In the genomic region with DNA sequence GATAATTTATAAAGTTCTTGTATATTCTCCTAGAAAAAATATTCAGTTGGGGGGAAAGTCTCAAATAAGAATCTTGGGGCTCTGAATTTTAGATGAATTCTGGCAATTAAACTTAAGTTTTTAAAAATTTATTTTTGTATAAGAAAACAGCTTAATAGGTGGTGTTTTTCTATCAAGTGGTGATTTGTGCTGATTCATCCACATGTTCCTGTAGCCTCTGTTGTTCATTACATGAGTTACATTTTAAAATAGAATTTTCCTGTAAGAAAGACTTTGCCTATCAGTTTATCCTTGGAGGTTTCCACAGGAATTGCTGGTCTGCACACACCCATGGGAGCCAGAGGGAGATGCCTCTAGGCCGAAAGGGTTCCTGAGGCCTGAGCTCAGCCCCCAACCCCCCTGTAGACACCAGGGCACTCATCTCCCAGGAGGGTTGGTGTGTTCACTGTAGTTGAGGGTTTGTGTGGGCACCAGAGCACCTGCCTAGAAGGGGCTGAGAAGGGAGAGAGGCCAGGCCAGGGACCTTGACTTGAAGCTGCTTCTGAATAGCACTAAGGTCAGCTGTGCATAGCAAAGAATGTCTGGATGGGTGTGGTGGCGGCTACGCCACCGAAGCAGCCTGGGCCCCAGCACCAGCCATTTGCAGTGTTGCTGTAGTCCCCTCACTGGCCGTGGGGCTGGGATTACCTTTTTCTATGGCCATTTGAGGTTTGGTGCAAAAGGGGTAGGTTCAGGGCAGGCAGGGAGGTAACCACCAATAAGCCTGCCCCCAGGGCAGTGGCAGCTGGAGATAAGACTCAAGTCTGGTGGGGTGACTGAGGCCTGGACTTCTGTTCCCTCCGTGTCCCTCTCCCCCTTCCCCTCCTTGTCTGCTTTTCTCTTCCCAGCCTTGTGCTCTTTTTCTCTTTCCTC, we compare ENCODE assay signal across 1 cellular context.
TF ChIP-seq lines count a peak whose summit lies in the region.

No MANE protein-coding gene starts in this region.

TF ChIP-seq in K562, 482 proteins besides CTCF, POLR2A, EP300 and RAD21 (continued from another document and continues in another):
- TF ChIP-seq, protein P1, sequence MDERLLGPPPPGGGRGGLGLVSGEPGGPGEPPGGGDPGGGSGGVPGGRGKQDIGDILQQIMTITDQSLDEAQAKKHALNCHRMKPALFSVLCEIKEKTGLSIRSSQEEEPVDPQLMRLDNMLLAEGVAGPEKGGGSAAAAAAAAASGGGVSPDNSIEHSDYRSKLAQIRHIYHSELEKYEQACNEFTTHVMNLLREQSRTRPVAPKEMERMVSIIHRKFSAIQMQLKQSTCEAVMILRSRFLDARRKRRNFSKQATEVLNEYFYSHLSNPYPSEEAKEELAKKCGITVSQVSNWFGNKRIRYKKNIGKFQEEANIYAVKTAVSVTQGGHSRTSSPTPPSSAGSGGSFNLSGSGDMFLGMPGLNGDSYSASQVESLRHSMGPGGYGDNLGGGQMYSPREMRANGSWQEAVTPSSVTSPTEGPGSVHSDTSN (CRISPR knock-in tag; IDR thresholded peaks at IDR 0.05; ENCODE audit: low read depth) = no peak
- TF ChIP-seq, protein P1 (tag; conservative IDR thresholded peaks at IDR 0.05; ENCODE audit: low read depth) = no peak
- TF ChIP-seq DMBX1 (CRISPR knock-in tag; IDR thresholded peaks at IDR 0.05; ENCODE audit: borderline replicate concordance) = peak; percentile 78; the same call in 1 of the 2 replicates
- TF ChIP-seq ASH1L (IDR thresholded peaks at IDR 0.05; ENCODE audit: borderline replicate concordance, low read depth, partially characterized antibody) = peak; percentile 33
- peak; percentile 84 for TF ChIP-seq MAFG (tag; conservative IDR thresholded peaks at IDR 0.05)
- TF ChIP-seq, protein P2, sequence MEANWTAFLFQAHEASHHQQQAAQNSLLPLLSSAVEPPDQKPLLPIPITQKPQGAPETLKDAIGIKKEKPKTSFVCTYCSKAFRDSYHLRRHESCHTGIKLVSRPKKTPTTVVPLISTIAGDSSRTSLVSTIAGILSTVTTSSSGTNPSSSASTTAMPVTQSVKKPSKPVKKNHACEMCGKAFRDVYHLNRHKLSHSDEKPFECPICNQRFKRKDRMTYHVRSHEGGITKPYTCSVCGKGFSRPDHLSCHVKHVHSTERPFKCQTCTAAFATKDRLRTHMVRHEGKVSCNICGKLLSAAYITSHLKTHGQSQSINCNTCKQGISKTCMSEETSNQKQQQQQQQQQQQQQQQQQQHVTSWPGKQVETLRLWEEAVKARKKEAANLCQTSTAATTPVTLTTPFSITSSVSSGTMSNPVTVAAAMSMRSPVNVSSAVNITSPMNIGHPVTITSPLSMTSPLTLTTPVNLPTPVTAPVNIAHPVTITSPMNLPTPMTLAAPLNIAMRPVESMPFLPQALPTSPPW (CRISPR knock-in tag; IDR thresholded peaks at IDR 0.05) = peak; percentile 43
- TF ChIP-seq TEAD4 (IDR thresholded peaks at IDR 0.05; ENCODE audit: low read length) = peak; percentile 29; the same call in 1 of the 2 replicates
- TF ChIP-seq TEAD4 (CRISPR knock-in tag; IDR thresholded peaks at IDR 0.05; ENCODE audit: borderline replicate concordance) = no peak
- no peak for TF ChIP-seq BCL6 (CRISPR knock-in tag; IDR thresholded peaks at IDR 0.05)
- peak; percentile 20; the same call in 1 of the 2 replicates for TF ChIP-seq MAFK (IDR thresholded peaks at IDR 0.05; ENCODE audit: low read length)
- TF ChIP-seq ESRRB (CRISPR knock-in tag; IDR thresholded peaks at IDR 0.05; ENCODE audit: borderline replicate concordance) = no peak
- TF ChIP-seq NCOA2 (IDR thresholded peaks at IDR 0.05; ENCODE audit: partially characterized antibody in 2 of 2) = no peak
- TF ChIP-seq LCOR (CRISPR knock-in tag; IDR thresholded peaks at IDR 0.05) = no peak
- TF ChIP-seq, protein P3, sequence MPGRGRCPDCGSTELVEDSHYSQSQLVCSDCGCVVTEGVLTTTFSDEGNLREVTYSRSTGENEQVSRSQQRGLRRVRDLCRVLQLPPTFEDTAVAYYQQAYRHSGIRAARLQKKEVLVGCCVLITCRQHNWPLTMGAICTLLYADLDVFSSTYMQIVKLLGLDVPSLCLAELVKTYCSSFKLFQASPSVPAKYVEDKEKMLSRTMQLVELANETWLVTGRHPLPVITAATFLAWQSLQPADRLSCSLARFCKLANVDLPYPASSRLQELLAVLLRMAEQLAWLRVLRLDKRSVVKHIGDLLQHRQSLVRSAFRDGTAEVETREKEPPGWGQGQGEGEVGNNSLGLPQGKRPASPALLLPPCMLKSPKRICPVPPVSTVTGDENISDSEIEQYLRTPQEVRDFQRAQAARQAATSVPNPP (IDR thresholded peaks at IDR 0.05; ENCODE audit: borderline replicate concordance, insufficient read depth, insufficient read length) = no peak
- TF ChIP-seq POLR2AphosphoS5 (IDR thresholded peaks at IDR 0.05; ENCODE audit: control insufficient read depth, insufficient read depth, low read depth, low read length) = peak; percentile 38; the same call in 1 of the 2 replicates
- peak; percentile 29 for TF ChIP-seq BRD9 (IDR thresholded peaks at IDR 0.05; ENCODE audit: low read depth, partially characterized antibody)
- 0 out of 2 replicates have a peak, but pooled peaks have one; percentile 22 for TF ChIP-seq ZNF696 (CRISPR knock-in tag; conservative IDR thresholded peaks at IDR 0.05)
- no peak for TF ChIP-seq ZNF79 (CRISPR knock-in tag; IDR thresholded peaks at IDR 0.05; ENCODE audit: low read depth)
- 0 out of 2 replicates have a peak, but pooled peaks have one; percentile 42 for TF ChIP-seq LARP7 (IDR thresholded peaks at IDR 0.05)
- peak; percentile 85 for TF ChIP-seq ARID1B (IDR thresholded peaks at IDR 0.05)
- peak; percentile 84 for TF ChIP-seq C11orf30 (IDR thresholded peaks at IDR 0.05; ENCODE audit: low read depth)
- TF ChIP-seq, protein P4, sequence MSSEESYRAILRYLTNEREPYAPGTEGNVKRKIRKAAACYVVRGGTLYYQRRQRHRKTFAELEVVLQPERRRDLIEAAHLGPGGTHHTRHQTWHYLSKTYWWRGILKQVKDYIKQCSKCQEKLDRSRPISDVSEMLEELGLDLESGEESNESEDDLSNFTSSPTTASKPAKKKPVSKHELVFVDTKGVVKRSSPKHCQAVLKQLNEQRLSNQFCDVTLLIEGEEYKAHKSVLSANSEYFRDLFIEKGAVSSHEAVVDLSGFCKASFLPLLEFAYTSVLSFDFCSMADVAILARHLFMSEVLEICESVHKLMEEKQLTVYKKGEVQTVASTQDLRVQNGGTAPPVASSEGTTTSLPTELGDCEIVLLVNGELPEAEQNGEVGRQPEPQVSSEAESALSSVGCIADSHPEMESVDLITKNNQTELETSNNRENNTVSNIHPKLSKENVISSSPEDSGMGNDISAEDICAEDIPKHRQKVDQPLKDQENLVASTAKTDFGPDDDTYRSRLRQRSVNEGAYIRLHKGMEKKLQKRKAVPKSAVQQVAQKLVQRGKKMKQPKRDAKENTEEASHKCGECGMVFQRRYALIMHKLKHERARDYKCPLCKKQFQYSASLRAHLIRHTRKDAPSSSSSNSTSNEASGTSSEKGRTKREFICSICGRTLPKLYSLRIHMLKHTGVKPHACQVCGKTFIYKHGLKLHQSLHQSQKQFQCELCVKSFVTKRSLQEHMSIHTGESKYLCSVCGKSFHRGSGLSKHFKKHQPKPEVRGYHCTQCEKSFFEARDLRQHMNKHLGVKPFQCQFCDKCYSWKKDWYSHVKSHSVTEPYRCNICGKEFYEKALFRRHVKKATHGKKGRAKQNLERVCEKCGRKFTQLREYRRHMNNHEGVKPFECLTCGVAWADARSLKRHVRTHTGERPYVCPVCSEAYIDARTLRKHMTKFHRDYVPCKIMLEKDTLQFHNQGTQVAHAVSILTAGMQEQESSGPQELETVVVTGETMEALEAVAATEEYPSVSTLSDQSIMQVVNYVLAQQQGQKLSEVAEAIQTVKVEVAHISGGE (CRISPR knock-in tag; IDR thresholded peaks at IDR 0.05) = peak in 1 of 3 experiments; percentile 25; a peak in 1 of 6 replicates
- TF ChIP-seq, protein P5, sequence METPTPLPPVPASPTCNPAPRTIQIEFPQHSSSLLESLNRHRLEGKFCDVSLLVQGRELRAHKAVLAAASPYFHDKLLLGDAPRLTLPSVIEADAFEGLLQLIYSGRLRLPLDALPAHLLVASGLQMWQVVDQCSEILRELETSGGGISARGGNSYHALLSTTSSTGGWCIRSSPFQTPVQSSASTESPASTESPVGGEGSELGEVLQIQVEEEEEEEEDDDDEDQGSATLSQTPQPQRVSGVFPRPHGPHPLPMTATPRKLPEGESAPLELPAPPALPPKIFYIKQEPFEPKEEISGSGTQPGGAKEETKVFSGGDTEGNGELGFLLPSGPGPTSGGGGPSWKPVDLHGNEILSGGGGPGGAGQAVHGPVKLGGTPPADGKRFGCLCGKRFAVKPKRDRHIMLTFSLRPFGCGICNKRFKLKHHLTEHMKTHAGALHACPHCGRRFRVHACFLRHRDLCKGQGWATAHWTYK (CRISPR knock-in tag; IDR thresholded peaks at IDR 0.05) = 0 out of 2 replicates have a peak, but pooled peaks have one; percentile 33
- TF ChIP-seq MYNN (IDR thresholded peaks at IDR 0.05) = peak; percentile 68; the same call in 1 of the 2 replicates
- no peak for TF ChIP-seq MYNN (CRISPR knock-in tag; IDR thresholded peaks at IDR 0.05)
- 0 out of 2 replicates have a peak, but pooled peaks have one; percentile 31 for TF ChIP-seq EHMT2 (IDR thresholded peaks at IDR 0.05)
- TF ChIP-seq CBX8 (IDR thresholded peaks at IDR 0.05; ENCODE audit: borderline replicate concordance, extremely low read depth, low read depth, low read length, poor library complexity, severe bottlenecking) = no peak
- no peak for TF ChIP-seq TAF15 (IDR thresholded peaks at IDR 0.05; ENCODE audit: low read depth, low read length)
- 0 out of 2 replicates have a peak, but pooled peaks have one; percentile 34 for TF ChIP-seq LEF1 (IDR thresholded peaks at IDR 0.05)
- TF ChIP-seq, protein P6, sequence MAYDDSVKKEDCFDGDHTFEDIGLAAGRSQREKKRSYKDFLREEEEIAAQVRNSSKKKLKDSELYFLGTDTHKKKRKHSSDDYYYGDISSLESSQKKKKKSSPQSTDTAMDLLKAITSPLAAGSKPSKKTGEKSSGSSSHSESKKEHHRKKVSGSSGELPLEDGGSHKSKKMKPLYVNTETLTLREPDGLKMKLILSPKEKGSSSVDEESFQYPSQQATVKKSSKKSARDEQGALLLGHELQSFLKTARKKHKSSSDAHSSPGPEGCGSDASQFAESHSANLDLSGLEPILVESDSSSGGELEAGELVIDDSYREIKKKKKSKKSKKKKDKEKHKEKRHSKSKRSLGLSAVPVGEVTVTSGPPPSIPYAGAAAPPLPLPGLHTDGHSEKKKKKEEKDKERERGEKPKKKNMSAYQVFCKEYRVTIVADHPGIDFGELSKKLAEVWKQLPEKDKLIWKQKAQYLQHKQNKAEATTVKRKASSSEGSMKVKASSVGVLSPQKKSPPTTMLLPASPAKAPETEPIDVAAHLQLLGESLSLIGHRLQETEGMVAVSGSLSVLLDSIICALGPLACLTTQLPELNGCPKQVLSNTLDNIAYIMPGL (CRISPR knock-in tag; IDR thresholded peaks at IDR 0.05) = 0 out of 2 replicates have a peak, but pooled peaks have one; percentile 42
- no peak for TF ChIP-seq ZNF347 (CRISPR knock-in tag; IDR thresholded peaks at IDR 0.05; ENCODE audit: low read depth)
- no peak for TF ChIP-seq KDM4B (IDR thresholded peaks at IDR 0.05; ENCODE audit: borderline replicate concordance in 2 of 2, low read depth in 1 of 2)
- TF ChIP-seq, protein P7, sequence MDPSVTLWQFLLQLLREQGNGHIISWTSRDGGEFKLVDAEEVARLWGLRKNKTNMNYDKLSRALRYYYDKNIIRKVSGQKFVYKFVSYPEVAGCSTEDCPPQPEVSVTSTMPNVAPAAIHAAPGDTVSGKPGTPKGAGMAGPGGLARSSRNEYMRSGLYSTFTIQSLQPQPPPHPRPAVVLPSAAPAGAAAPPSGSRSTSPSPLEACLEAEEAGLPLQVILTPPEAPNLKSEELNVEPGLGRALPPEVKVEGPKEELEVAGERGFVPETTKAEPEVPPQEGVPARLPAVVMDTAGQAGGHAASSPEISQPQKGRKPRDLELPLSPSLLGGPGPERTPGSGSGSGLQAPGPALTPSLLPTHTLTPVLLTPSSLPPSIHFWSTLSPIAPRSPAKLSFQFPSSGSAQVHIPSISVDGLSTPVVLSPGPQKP (CRISPR knock-in tag; IDR thresholded peaks at IDR 0.05) = no peak
- TF ChIP-seq TCF3 (CRISPR knock-in tag; IDR thresholded peaks at IDR 0.05) = peak; percentile 77
- no peak for TF ChIP-seq POLR2AphosphoS2 (IDR thresholded peaks at IDR 0.05; ENCODE audit: low read length)
- no peak for TF ChIP-seq SP1 (CRISPR knock-in tag; IDR thresholded peaks at IDR 0.05)
- TF ChIP-seq GATAD2B (IDR thresholded peaks at IDR 0.05; ENCODE audit: borderline replicate concordance) = no peak
- TF ChIP-seq, protein P8, sequence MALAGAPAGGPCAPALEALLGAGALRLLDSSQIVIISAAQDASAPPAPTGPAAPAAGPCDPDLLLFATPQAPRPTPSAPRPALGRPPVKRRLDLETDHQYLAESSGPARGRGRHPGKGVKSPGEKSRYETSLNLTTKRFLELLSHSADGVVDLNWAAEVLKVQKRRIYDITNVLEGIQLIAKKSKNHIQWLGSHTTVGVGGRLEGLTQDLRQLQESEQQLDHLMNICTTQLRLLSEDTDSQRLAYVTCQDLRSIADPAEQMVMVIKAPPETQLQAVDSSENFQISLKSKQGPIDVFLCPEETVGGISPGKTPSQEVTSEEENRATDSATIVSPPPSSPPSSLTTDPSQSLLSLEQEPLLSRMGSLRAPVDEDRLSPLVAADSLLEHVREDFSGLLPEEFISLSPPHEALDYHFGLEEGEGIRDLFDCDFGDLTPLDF (CRISPR knock-in tag; IDR thresholded peaks at IDR 0.05) = 0 out of 2 replicates have a peak, but pooled peaks have one; percentile 24
- TF ChIP-seq TEAD1 (CRISPR knock-in tag; IDR thresholded peaks at IDR 0.05) = 0 out of 4 replicates have a peak, but pooled peaks of 1 of the 2 experiments have one; percentile 36
- TF ChIP-seq DACH1 (IDR thresholded peaks at IDR 0.05; ENCODE audit: partially characterized antibody) = no peak
- TF ChIP-seq ZSCAN29 (IDR thresholded peaks at IDR 0.05) = no peak
- TF ChIP-seq NR2C1 (IDR thresholded peaks at IDR 0.05) = no peak
- peak; percentile 30; the same call in 1 of the 2 replicates for TF ChIP-seq NR2C1 (tag; IDR thresholded peaks at IDR 0.05)
- peak; percentile 62 for TF ChIP-seq NUFIP1 (IDR thresholded peaks at IDR 0.05; ENCODE audit: partially characterized antibody)
- no peak for TF ChIP-seq PCBP1 (IDR thresholded peaks at IDR 0.05; ENCODE audit: low read depth, low read length, poor library complexity, severe bottlenecking)
- TF ChIP-seq ZNF133 (CRISPR knock-in tag; IDR thresholded peaks at IDR 0.05) = no peak
- TF ChIP-seq, protein P9, sequence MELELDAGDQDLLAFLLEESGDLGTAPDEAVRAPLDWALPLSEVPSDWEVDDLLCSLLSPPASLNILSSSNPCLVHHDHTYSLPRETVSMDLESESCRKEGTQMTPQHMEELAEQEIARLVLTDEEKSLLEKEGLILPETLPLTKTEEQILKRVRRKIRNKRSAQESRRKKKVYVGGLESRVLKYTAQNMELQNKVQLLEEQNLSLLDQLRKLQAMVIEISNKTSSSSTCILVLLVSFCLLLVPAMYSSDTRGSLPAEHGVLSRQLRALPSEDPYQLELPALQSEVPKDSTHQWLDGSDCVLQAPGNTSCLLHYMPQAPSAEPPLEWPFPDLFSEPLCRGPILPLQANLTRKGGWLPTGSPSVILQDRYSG (tag; conservative IDR thresholded peaks at IDR 0.05; ENCODE audit: low read depth) = peak; percentile 77; the same call in 1 of the 2 replicates
